In genomic region chr10:99430116-99430450, GRCh38 we compare ENCODE assay signal across 8 cellular contexts. TPM values are rescaled to one million over a fixed set of nuclear protein-coding genes. Genes with fewer than 3 reads are reported as not detected.
DNase-seq lines count a peak whose midpoint lies in the region; ATAC-seq, FAIRE-seq and TF ChIP-seq lines count a peak whose summit lies in the region.

No MANE protein-coding gene starts in this region.

- no peak for DNase-seq in NT2/D1 (ENCODE audit: low read depth, low spot score)
- no peak for DNase-seq in endothelial cell of umbilical vein (ENCODE audit: low read depth, low spot score)
- no peak for DNase-seq in 8988T
- no peak for DNase-seq in activated gamma-delta T cell treated with Interleukin-2 at 50 U/mL for 16 hours
- no peak for DNase-seq in NCI-H187 (lab: John Stamatoyannopoulos, UW)

- no peaks in the 10 kb centered on the region for H3K9me1 ChIP-seq in endothelial cell of umbilical vein (replicated peaks; ENCODE audit: control insufficient read depth, extremely low read depth, insufficient read depth, low read length)

- intact Hi-C loops in endothelial cell of umbilical vein (cut with micrococcal nuclease) = loop anchor here (1.0 to 5.0 kb wide), 4 partner anchors 27 to 963 kb away; no protein-coding TSS in a partner anchor

- no peak for TF ChIP-seq CTCF in C4-2B (conservative IDR thresholded peaks at IDR 0.05)
- peak in 1 of 2 donors; percentile 5 for TF ChIP-seq CTCF in endothelial cell of umbilical vein (IDR thresholded peaks at IDR 0.05; ENCODE audit: extremely low read depth in 1 of 2, insufficient read depth in 1 of 2, low read depth in 1 of 2, low read length in 2 of 2)

- peak overlapping the region; percentile 90 for H3K9ac ChIP-seq in NT2/D1 (ENCODE audit: insufficient read length, low read depth)
- peak overlapping the region; percentile 61 for H3K9ac ChIP-seq in endothelial cell of umbilical vein (replicated peaks; ENCODE audit: extremely low read depth, insufficient read depth, low read length)

- H3K9me3 ChIP-seq in NT2/D1 (ENCODE audit: insufficient read depth, low read length) (no peaks in the 10 kb centered on the region), endothelial cell of umbilical vein (replicated peaks; ENCODE audit: control insufficient read depth, insufficient read depth, low read length) (no peaks in the 10 kb centered on the region), neuron (ENCODE audit: low read length) (no peaks in the 10 kb centered on the region)

- ATAC-seq in GM21529 (IDR thresholded peaks at IDR 0.05; ENCODE audit: unreplicated experiment) = peak; percentile 12

- H3K79me2 ChIP-seq in endothelial cell of umbilical vein (ENCODE audit: control insufficient read depth, insufficient read depth, low read length) = peaks cover 16% of the 10 kb centered on the region

- H4K20me1 ChIP-seq in endothelial cell of umbilical vein (replicated peaks; ENCODE audit: control insufficient read depth, extremely low read depth, insufficient read depth, low read length) = no peaks in the 10 kb centered on the region

- peak overlapping the region; percentile 95 for H3K27ac ChIP-seq in C4-2B
- peak overlapping the region; percentile 9 for H3K27ac ChIP-seq in endothelial cell of umbilical vein (ENCODE audit: insufficient read depth, low read depth, low read length)

- peak overlapping the region; percentile 90 for H3K4me2 ChIP-seq in endothelial cell of umbilical vein (ENCODE audit: insufficient read depth, low read length)

- POLR2A ChIA-PET in endothelial cell of umbilical vein (lab: Charles Lee) = interaction anchor here (0.7 kb wide), 1 partner anchor 37 kb away, joined by 3 read pairs; no protein-coding TSS in a partner anchor

- H3K4me3 ChIP-seq in NT2/D1 (ENCODE audit: insufficient read length, low read depth) (peak overlapping the region; percentile 88), endothelial cell of umbilical vein (replicated peaks in 1 of 3; ENCODE audit: insufficient read depth in 1 of 3, low read depth in 1 of 3, low read length in 3 of 3) (peak overlapping the region; percentile 53 to 87 (median 74)), neuron (ENCODE audit: low read length) (peak overlapping the region; percentile 94)

- H2AFZ ChIP-seq in endothelial cell of umbilical vein (ENCODE audit: low read depth, low read length) = peak overlapping the region; percentile 78
- peak overlapping the region; percentile 71 for H2AFZ ChIP-seq in neuron (ENCODE audit: low read depth, low read length)

- H3K36me3 ChIP-seq in NT2/D1 (ENCODE audit: insufficient read depth, insufficient read length, low read length) (peaks cover 22% of the 10 kb centered on the region), endothelial cell of umbilical vein (ENCODE audit: control insufficient read depth in 2 of 2, extremely low read depth in 1 of 2, insufficient read depth in 2 of 2, low read length in 2 of 2) (no peaks in the 10 kb centered on the region), neuron (ENCODE audit: insufficient read depth, low read length) (peaks cover 6% of the 10 kb centered on the region)

- FAIRE-seq in endothelial cell of umbilical vein (lab: Jason Lieb, UNC) = no peak

- dilution Hi-C loops in endothelial cell of umbilical vein (cut with MboI; ENCODE audit: extremely low pct_ligation_motif_present, low sequenced_read_pairs) = loop anchor here (25.0 kb wide), 1 partner anchor 182 kb away; the partner anchor contains the start of gene SLC25A28

- H3K4me1 ChIP-seq in NT2/D1 (ENCODE audit: insufficient read depth, insufficient read length) = no peaks in the 10 kb centered on the region
- peaks cover 14% of the 10 kb centered on the region for H3K4me1 ChIP-seq in endothelial cell of umbilical vein (ENCODE audit: control insufficient read depth, extremely low read depth, insufficient read depth, low read length)
- peaks cover 13% of the 10 kb centered on the region for H3K4me1 ChIP-seq in neuron (ENCODE audit: insufficient read depth, low read length)

- H3K27me3 ChIP-seq in NT2/D1 (ENCODE audit: insufficient read depth, insufficient read length) (no peaks in the 10 kb centered on the region), endothelial cell of umbilical vein (ENCODE audit: control insufficient read depth in 2 of 2, insufficient read depth in 2 of 2, low read length in 2 of 2) (no peaks in the 10 kb centered on the region), neuron (ENCODE audit: insufficient read depth, low read length) (no peaks in the 10 kb centered on the region)

- CTCF ChIA-PET in endothelial cell of umbilical vein (lab: Charles Lee) = interaction anchor here (0.9 to 7.9 kb wide), 8 partner anchors 26 to 190 kb away, joined by 3 to 151 read pairs (median 3); partner anchors contain the start of gene SLC25A28

- no peak for TF ChIP-seq POLR2A in endothelial cell of umbilical vein (IDR thresholded peaks at IDR 0.05; ENCODE audit: low read depth, low read length)

- BruUV-seq in endothelial cell of umbilical vein (replicated peaks; lab: Mats Ljungman, UMichigan) = TSS peak; percentile 61

TF ChIP-seq in endothelial cell of umbilical vein, 7 proteins besides CTCF, POLR2A, EP300 and RAD21:
- TF ChIP-seq JUN (IDR thresholded peaks at IDR 0.05; ENCODE audit: borderline replicate concordance, insufficient read depth, insufficient read length, low read depth) = no peak
- no peak for TF ChIP-seq EZH2 (IDR thresholded peaks at IDR 0.05; ENCODE audit: borderline replicate concordance, low read depth, low read length, severe bottlenecking)
- TF ChIP-seq POLR2AphosphoS5 (IDR thresholded peaks at IDR 0.05; ENCODE audit: insufficient read depth, low read depth, low read length) = no peak
- TF ChIP-seq MYC (IDR thresholded peaks at IDR 0.05; ENCODE audit: low read depth, low read length) = no peak
- no peak for TF ChIP-seq MAX (IDR thresholded peaks at IDR 0.05; ENCODE audit: insufficient read depth, insufficient read length)
- TF ChIP-seq GATA2 (IDR thresholded peaks at IDR 0.05; ENCODE audit: insufficient read depth, insufficient read length, low read depth, low read length) = no peak
- TF ChIP-seq FOS (IDR thresholded peaks at IDR 0.05; ENCODE audit: borderline replicate concordance, insufficient read depth, low read length) = no peak

RNA-seq across cellular contexts. Expression of gene GOT1, which starts 0.3 kb away (rescaled TPM):
- total RNA-seq in endothelial cell of umbilical vein = 36.3 and 40.7 TPM in 2 replicates
- polyA plus RNA-seq in endothelial cell of umbilical vein = 14.4 and 16.2 TPM in 2 replicates
- 23.2 and 30.3 TPM in 2 replicates for polyA plus RNA-seq in endothelial cell of umbilical vein (2011; cell fraction: cytosol; rRNA removed)
- polyA plus RNA-seq in endothelial cell of umbilical vein (2011; cell fraction: nucleus; rRNA removed) = 21.4 and 26.8 TPM in 2 replicates
- polyA plus RNA-seq in endothelial cell of umbilical vein (2012) = 33.2 and 43.2 TPM in 2 replicates
- polyA minus RNA-seq in endothelial cell of umbilical vein = 19.1 and 27.1 TPM in 2 replicates
- polyA minus RNA-seq in endothelial cell of umbilical vein (2011; cell fraction: cytosol; rRNA and poly(A)+ RNA removed) = 22.0 TPM
- 9.7 and 9.8 TPM in 2 replicates for polyA minus RNA-seq in endothelial cell of umbilical vein (2011; cell fraction: nucleus; rRNA and poly(A)+ RNA removed)
